Comparison of ENCODE assay signal across 35 cellular contexts in the genomic region with DNA sequence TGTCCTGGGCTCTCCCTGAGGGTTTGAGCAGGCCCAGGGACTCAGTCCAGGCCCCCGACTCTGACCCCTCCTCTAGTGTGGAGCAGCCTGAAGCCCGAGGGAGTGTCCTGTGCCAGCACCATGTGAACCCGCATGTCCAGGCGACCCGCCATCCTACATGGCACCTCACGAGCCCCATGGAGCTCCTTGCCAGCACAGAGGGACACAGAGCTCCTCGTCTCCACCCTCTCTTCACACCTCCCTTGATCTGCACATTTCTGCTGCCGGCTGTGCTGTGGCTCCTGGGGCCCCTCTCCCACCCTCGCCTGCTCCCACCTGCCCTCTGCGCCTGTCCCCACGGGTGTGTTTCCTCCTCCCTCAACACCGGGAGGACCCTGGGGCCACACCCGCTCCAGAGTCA.
"Had no signal": no experiment of that assay in that cellular context is flagged by ENCODE, and none has a peak within 500 bp of the region (broad histone marks: within the 10 kb centered on the region; RNA-seq: fewer than 3 reads in every experiment).

No MANE protein-coding gene starts in this region.

- H3K36me3 Mint-ChIP-seq: activated CD4-positive, alpha-beta memory T cell treated with anti-CD3 and anti-CD28 coated beads for 36 hours; activated naive CD4-positive, alpha-beta T cell treated with anti-CD3 and anti-CD28 coated beads, Interleukin-2, amount 10 ng/mL, durations not matched to agents 7 days and 5 days; activated naive CD8-positive, alpha-beta T cell had no signal

- H3K9ac ChIP-seq: SK-N-SH had no signal

- H3K4me3 ChIP-seq: Peyer's patch, SJSA1 had no signal

- H3K4me2 ChIP-seq: SK-N-SH had no signal

- H3K9me3 ChIP-seq: Peyer's patch, SJSA1, SK-N-SH had no signal

- H3K27me3 ChIP-seq: brain microvascular endothelial cell, Peyer's patch had no signal

- H3K4me1 ChIP-seq: Peyer's patch, SJSA1 had no signal

- H3K4me3 Mint-ChIP-seq: activated CD4-positive, alpha-beta memory T cell treated with anti-CD3 and anti-CD28 coated beads for 36 hours; activated CD4-positive, alpha-beta T cell treated with anti-CD3 and anti-CD28 coated beads for 36 hours; activated CD4-positive, alpha-beta T cell treated with anti-CD3 and anti-CD28 coated beads, Interleukin-2, amount 10 ng/mL, durations not matched to agents 7 days and 5 days; activated naive CD4-positive, alpha-beta T cell treated with anti-CD3 and anti-CD28 coated beads, Interleukin-2, amount 10 ng/mL, durations not matched to agents 7 days and 5 days; activated naive CD8-positive, alpha-beta T cell; activated naive CD8-positive, alpha-beta T cell treated with anti-CD3 and anti-CD28 coated beads, Interleukin-2, amount 50 U/mL, for 24 hours; activated T-cell treated with anti-CD3 and anti-CD28 coated beads, Interleukin-2, amount 50 U/mL, for 4 hours; activated T-helper 1 cell treated with anti-CD3 and anti-CD28 coated beads, Interleukin-12 subunit alpha, Interleukin-12 subunit beta, Interleukin-2, Interleukin-4 antibody, amounts not matched to agents 30 ng/mL and 10 ng/mL and 1 ng/mL, durations not matched to agents 14 hours and 24 hours and 36 hours; T-helper 1 cell treated with Interleukin-12 subunit alpha and Interleukin-12 subunit beta and Interleukin-4 antibody, amounts not matched to agents 30 μg/mL and 1 μg/mL, for 36 hours; T-helper 2 cell treated with Interferon-gamma antibody and Interleukin-4, amounts not matched to agents 5 μg/mL and 100 μg/mL, for 36 hours; WTC11 had no signal

- DNase-seq: activated CD4-positive, alpha-beta memory T cell treated with anti-CD3 and anti-CD28 coated beads for 36 hours; activated CD4-positive, alpha-beta T cell treated with anti-CD3 and anti-CD28 coated beads for 36 hours; activated CD4-positive, alpha-beta T cell treated with anti-CD3 and anti-CD28 coated beads, Interleukin-2, amount 10 ng/mL, durations not matched to agents 7 days and 5 days; activated CD8-positive, alpha-beta memory T cell treated with anti-CD3 and anti-CD28 coated beads, Interleukin-2, amount 50 U/mL, for 4 hours; activated naive CD4-positive, alpha-beta T cell treated with anti-CD3 and anti-CD28 coated beads, Interleukin-2, amount 10 ng/mL, durations not matched to agents 7 days and 5 days; activated naive CD8-positive, alpha-beta T cell treated with anti-CD3 and anti-CD28 coated beads, Interleukin-2, amount 50 U/mL, for 24 hours; activated T-cell treated with anti-CD3 and anti-CD28 coated beads for 4 hours; activated T-cell treated with anti-CD3 and anti-CD28 coated beads, Interleukin-2, amount 50 U/mL, for 4 hours; anterior cingulate cortex; brain microvascular endothelial cell; central memory CD4-positive, alpha-beta T cell; Karpas-422; KBM-7; NCI-H1048; NCI-H1436 treated with DMSO at 0.1 percent for 48 hours; NCI-H1694 treated with DMSO at 0.1 percent for 48 hours; NCI-H2029; NCI-H2107; NCI-H2171; NCI-H510A; NCI-H526; NCI-H748 treated with DMSO at 0.1 percent for 48 hours; NK-92 treated with Interleukin-12 subunit alpha and Interleukin-12 subunit beta, amount 100 ng/mL, for 24 hours; PC-3; Peyer's patch; RPMI8226; SHP77 treated with DMSO at 0.1 percent for 48 hours; SK-N-SH had no signal

- H3K9me3 Mint-ChIP-seq: activated CD4-positive, alpha-beta memory T cell treated with anti-CD3 and anti-CD28 coated beads for 36 hours; activated CD4-positive, alpha-beta T cell treated with anti-CD3 and anti-CD28 coated beads, Interleukin-2, amount 10 ng/mL, durations not matched to agents 7 days and 5 days; activated naive CD4-positive, alpha-beta T cell treated with anti-CD3 and anti-CD28 coated beads, Interleukin-2, amount 10 ng/mL, durations not matched to agents 7 days and 5 days; activated naive CD8-positive, alpha-beta T cell treated with anti-CD3 and anti-CD28 coated beads, Interleukin-2, amount 50 U/mL, for 24 hours; activated T-cell treated with anti-CD3 and anti-CD28 coated beads, Interleukin-2, amount 50 U/mL, for 4 hours; activated T-helper 1 cell treated with anti-CD3 and anti-CD28 coated beads, Interleukin-12 subunit alpha, Interleukin-12 subunit beta, Interleukin-2, Interleukin-4 antibody, amounts not matched to agents 30 ng/mL and 10 ng/mL and 1 ng/mL, durations not matched to agents 14 hours and 24 hours and 36 hours; T-helper 2 cell treated with Interferon-gamma antibody and Interleukin-4, amounts not matched to agents 5 μg/mL and 100 μg/mL, for 36 hours had no signal

- H3K27ac Mint-ChIP-seq: activated CD4-positive, alpha-beta memory T cell treated with anti-CD3 and anti-CD28 coated beads for 36 hours; activated CD4-positive, alpha-beta T cell treated with anti-CD3 and anti-CD28 coated beads for 36 hours; activated CD4-positive, alpha-beta T cell treated with anti-CD3 and anti-CD28 coated beads, Interleukin-2, amount 10 ng/mL, durations not matched to agents 7 days and 5 days; activated naive CD4-positive, alpha-beta T cell treated with anti-CD3 and anti-CD28 coated beads, Interleukin-2, amount 10 ng/mL, durations not matched to agents 7 days and 5 days; activated naive CD8-positive, alpha-beta T cell; activated naive CD8-positive, alpha-beta T cell treated with anti-CD3 and anti-CD28 coated beads, Interleukin-2, amount 50 U/mL, for 24 hours; activated T-helper 1 cell treated with anti-CD3 and anti-CD28 coated beads, Interleukin-12 subunit alpha, Interleukin-12 subunit beta, Interleukin-2, Interleukin-4 antibody, amounts not matched to agents 30 ng/mL and 10 ng/mL and 1 ng/mL, durations not matched to agents 14 hours and 24 hours and 36 hours; T-helper 1 cell treated with Interleukin-12 subunit alpha and Interleukin-12 subunit beta and Interleukin-4 antibody, amounts not matched to agents 30 μg/mL and 1 μg/mL, for 36 hours; T-helper 2 cell treated with Interferon-gamma antibody and Interleukin-4, amounts not matched to agents 5 μg/mL and 100 μg/mL, for 36 hours; WTC11 had no signal

- H3K27ac ChIP-seq: brain microvascular endothelial cell, Peyer's patch, SJSA1 had no signal

- H3K4me1 Mint-ChIP-seq: activated naive CD8-positive, alpha-beta T cell treated with anti-CD3 and anti-CD28 coated beads, Interleukin-2, amount 50 U/mL, for 24 hours had no signal

- H3K27me3 Mint-ChIP-seq: activated CD4-positive, alpha-beta T cell treated with anti-CD3 and anti-CD28 coated beads, Interleukin-2, amount 10 ng/mL, durations not matched to agents 7 days and 5 days had no signal

- ATAC-seq: activated CD4-positive, alpha-beta T cell treated with anti-CD3 and anti-CD28 coated beads for 36 hours; activated CD4-positive, CD25-positive, alpha-beta regulatory T cell treated with anti-CD3 and anti-CD28 coated beads, Interleukin-2, amount 50 U/mL, for 24 hours; activated naive CD8-positive, alpha-beta T cell treated with anti-CD3 and anti-CD28 coated beads, Interleukin-2, amount 50 U/mL, for 24 hours; activated T-cell treated with anti-CD3 and anti-CD28 coated beads, Interleukin-2, amount 50 U/mL, for 4 hours; PC-3; WTC11 had no signal

- H3K36me3 ChIP-seq: brain microvascular endothelial cell, Peyer's patch, SJSA1 had no signal
